8 cellular contexts compared by ENCODE assay signal in the genomic region with DNA sequence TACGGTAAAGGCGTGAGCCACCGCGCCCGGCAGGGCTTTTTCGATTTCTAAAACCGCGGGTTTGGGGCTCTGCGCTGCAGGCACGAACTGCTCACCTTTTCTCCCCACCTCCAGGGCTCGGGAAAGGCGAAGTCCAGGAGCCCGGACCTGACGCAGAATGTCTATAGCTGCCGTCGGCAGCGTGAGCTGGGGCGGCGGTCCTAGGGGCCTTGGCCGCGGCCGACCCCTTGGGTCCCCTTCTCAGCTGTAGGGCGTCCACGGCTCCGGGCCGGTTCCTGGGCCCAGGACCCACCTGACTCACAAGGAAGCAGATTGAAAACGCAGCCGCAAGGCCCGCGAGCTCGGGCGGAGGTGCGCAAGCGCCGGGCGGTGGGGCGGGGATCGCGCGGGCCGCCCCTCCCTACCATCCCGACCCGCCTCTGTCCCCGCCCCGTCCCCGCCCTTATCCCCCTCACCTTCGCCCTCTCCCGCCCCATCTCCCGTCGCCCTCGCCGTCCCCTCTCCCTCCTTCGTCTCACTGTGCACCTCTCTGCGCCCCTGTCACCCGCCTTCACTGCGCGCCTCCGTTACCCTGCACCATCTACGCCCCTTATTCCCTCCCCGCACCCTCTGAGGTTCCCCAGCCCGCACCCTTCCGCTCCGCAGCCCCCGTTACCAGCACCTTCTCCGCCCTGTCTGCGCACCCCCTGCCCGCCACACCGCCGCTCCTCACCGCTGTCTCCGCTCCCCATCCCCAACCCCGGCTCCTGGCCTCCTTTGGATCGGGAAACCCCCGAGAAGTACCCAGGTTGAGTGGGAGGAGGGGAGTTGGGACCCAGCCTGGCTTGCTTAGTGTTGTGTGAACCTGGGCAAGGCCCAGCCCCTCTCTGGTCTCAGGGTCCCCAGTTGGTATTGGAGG. TPM values are rescaled to one million over a fixed set of nuclear protein-coding genes. Genes with fewer than 3 reads are reported as not detected.
A peak's percentile ranks its signal among the peaks of the same experiment; 100 is the strongest.
DNase-seq lines count a peak whose midpoint lies in the region; ATAC-seq and TF ChIP-seq lines count a peak whose summit lies in the region.

A gene with protein sequence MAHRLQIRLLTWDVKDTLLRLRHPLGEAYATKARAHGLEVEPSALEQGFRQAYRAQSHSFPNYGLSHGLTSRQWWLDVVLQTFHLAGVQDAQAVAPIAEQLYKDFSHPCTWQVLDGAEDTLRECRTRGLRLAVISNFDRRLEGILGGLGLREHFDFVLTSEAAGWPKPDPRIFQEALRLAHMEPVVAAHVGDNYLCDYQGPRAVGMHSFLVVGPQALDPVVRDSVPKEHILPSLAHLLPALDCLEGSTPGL (minus strand): TSS at position 353 of the 898 bp plus-strand sequence. CDS start 2,632 bp downstream, outside the sequence.

- no peak within 1 kb of the TSS for H2BK12ac ChIP-seq in mesenchymal stem cell (ENCODE audit: low read length in 2 of 2)

- H3K79me1 ChIP-seq in mesenchymal stem cell (replicated peaks; ENCODE audit: low read length, poor library complexity, severe bottlenecking): peaks cover 18% of the 10 kb centered on the region

- H3K9ac ChIP-seq in mesenchymal stem cell (ENCODE audit: low read length): peak within 1 kb of the TSS; percentile 91

- peak within 1 kb of the TSS; percentile 9 to 59 for H3K4ac ChIP-seq in mesenchymal stem cell (ENCODE audit: low read depth in 1 of 2, low read length in 2 of 2)

- no peak within 1 kb of the TSS for H2BK120ac ChIP-seq in mesenchymal stem cell (ENCODE audit: low read depth, low read length)

- no peak for TF ChIP-seq CTCF in BE2C (IDR thresholded peaks at IDR 0.05; ENCODE audit: low read depth, low read length)

- H3K9me3 ChIP-seq in BE2C: no peaks in the 10 kb centered on the region
- no peaks in the 10 kb centered on the region for H3K9me3 ChIP-seq in effector memory CD4-positive, alpha-beta T cell (ENCODE audit: control insufficient read depth, low read length)
- H3K9me3 ChIP-seq in mesenchymal stem cell (ENCODE audit: control insufficient read depth, low read length): no peaks in the 10 kb centered on the region

- H2AFZ ChIP-seq in mesenchymal stem cell (ENCODE audit: low read depth, low read length): peak within 1 kb of the TSS; percentile 91

- H3K27me3 ChIP-seq in BE2C: no peaks in the 10 kb centered on the region
- no peaks in the 10 kb centered on the region for H3K27me3 ChIP-seq in effector memory CD4-positive, alpha-beta T cell (replicated peaks; ENCODE audit: control insufficient read depth, insufficient read depth, low read length, poor library complexity, severe bottlenecking)
- no peaks in the 10 kb centered on the region for H3K27me3 ChIP-seq in mesenchymal stem cell (ENCODE audit: control insufficient read depth in 1 of 2, insufficient read depth in 1 of 2, low read length in 2 of 2)

- no peak within 1 kb of the TSS for H2BK5ac ChIP-seq in mesenchymal stem cell (ENCODE audit: low read depth, low read length, poor library complexity, severe bottlenecking)

- H2BK15ac ChIP-seq in mesenchymal stem cell (ENCODE audit: low read depth, poor library complexity, severe bottlenecking): peak within 1 kb of the TSS; percentile 66

- H3K14ac ChIP-seq in mesenchymal stem cell (ENCODE audit: low read length in 2 of 2): peak within 1 kb of the TSS in 1 of 2 experiments; percentile 53

- H3K18ac ChIP-seq in mesenchymal stem cell (ENCODE audit: low read depth in 1 of 2, low read length in 2 of 2): peak within 1 kb of the TSS; percentile 46 to 63

- H3K27ac ChIP-seq in effector memory CD4-positive, alpha-beta T cell (ENCODE audit: insufficient read depth, low read length, poor library complexity, severe bottlenecking): peak within 1 kb of the TSS; percentile 75
- no peak within 1 kb of the TSS for H3K27ac ChIP-seq in mesenchymal stem cell (ENCODE audit: low read length, poor library complexity, severe bottlenecking)

- no peak within 1 kb of the TSS for H2AK5ac ChIP-seq in mesenchymal stem cell (ENCODE audit: low read length, severe bottlenecking)

- peak within 1 kb of the TSS; percentile 70 for H4K8ac ChIP-seq in mesenchymal stem cell (ENCODE audit: low read length)

- 2% methylated on average over 54 of the region's 74 CpGs for WGBS in mesenchymal stem cell

- peak within 1 kb of the TSS; percentile 55 for H4K91ac ChIP-seq in mesenchymal stem cell (ENCODE audit: low read length)

- H3K4me2 ChIP-seq in mesenchymal stem cell (ENCODE audit: low read length, poor library complexity, severe bottlenecking): peak within 1 kb of the TSS; percentile 73

- H3K23ac ChIP-seq in mesenchymal stem cell (ENCODE audit: low read length in 2 of 2): no peak within 1 kb of the TSS

- ATAC-seq in GM19324 (IDR thresholded peaks at IDR 0.05; ENCODE audit: low FRiP score, unreplicated experiment) (peak; percentile 90), HG03460 (IDR thresholded peaks at IDR 0.05; ENCODE audit: unreplicated experiment) (peak; percentile 63)

- H3K4me1 ChIP-seq in BE2C (no peaks in the 10 kb centered on the region), mesenchymal stem cell (ENCODE audit: control insufficient read depth, insufficient read depth, low read depth, low read length) (peaks cover 3% of the 10 kb centered on the region)
- peaks cover 3% of the 10 kb centered on the region for H3K4me1 ChIP-seq in effector memory CD4-positive, alpha-beta T cell (ENCODE audit: control insufficient read depth, insufficient read depth, low read length, poor library complexity, severe bottlenecking)

- H3K36me3 ChIP-seq in BE2C (no peaks in the 10 kb centered on the region), mesenchymal stem cell (ENCODE audit: control insufficient read depth in 1 of 2, insufficient read depth in 2 of 2, low read depth in 1 of 2, low read length in 2 of 2) (peaks cover 17 to 25% of the 10 kb centered on the region in 2 experiments)
- peaks cover 17% of the 10 kb centered on the region for H3K36me3 ChIP-seq in effector memory CD4-positive, alpha-beta T cell (ENCODE audit: control insufficient read depth, insufficient read depth, low read length)

- DNase-seq in BE2C: peak; percentile 75
- DNase-seq in NCI-H82 treated with DMSO at 0.1 percent for 48 hours (lab: John Stamatoyannopoulos, UW; ENCODE audit: unreplicated experiment): peak; percentile 60
- DNase-seq in activated CD8-positive, alpha-beta memory T cell treated with anti-CD3 and anti-CD28 coated beads for 4 hours (ENCODE audit: low read depth in 2 of 2): peak; percentile 58 to 69
- peak; percentile 65 to 71 (median 69) for DNase-seq in effector memory CD4-positive, alpha-beta T cell
- DNase-seq in mesenchymal stem cell: peak; percentile 77
- DNase-seq in stimulated activated CD8-positive, alpha-beta memory T cell treated with anti-CD3 and anti-CD28 coated beads, Interleukin-12 subunit alpha, Interleukin-12 subunit beta, amount 100 ng/mL, for 4 hours (ENCODE audit: low read depth): peak; percentile 76

- H3K4me3 ChIP-seq in BE2C (ENCODE audit: low read depth, low read length): peak within 1 kb of the TSS; percentile 80
- peak within 1 kb of the TSS; percentile 93 for H3K4me3 ChIP-seq in effector memory CD4-positive, alpha-beta T cell (ENCODE audit: insufficient read depth, low read depth, low read length, poor library complexity, severe bottlenecking)
- H3K4me3 ChIP-seq in mesenchymal stem cell (ENCODE audit: insufficient read depth in 1 of 2, low read depth in 1 of 2, low read length in 2 of 2): peak within 1 kb of the TSS; percentile 73 to 85

RNA-seq across cellular contexts. Expression of the gene that starts here (rescaled TPM):
- polyA plus RNA-seq in BE2C (2012; ENCODE audit: insufficient read depth, insufficient read length, low read depth): 10.7 TPM
- polyA plus RNA-seq in mesenchymal stem cell (2013, experiment 1 of 2): 8.9 TPM
- 8.8 TPM for polyA plus RNA-seq in mesenchymal stem cell (2013, experiment 2 of 2)
